ENCODE assay signal across 8 cellular contexts in the genomic region with DNA sequence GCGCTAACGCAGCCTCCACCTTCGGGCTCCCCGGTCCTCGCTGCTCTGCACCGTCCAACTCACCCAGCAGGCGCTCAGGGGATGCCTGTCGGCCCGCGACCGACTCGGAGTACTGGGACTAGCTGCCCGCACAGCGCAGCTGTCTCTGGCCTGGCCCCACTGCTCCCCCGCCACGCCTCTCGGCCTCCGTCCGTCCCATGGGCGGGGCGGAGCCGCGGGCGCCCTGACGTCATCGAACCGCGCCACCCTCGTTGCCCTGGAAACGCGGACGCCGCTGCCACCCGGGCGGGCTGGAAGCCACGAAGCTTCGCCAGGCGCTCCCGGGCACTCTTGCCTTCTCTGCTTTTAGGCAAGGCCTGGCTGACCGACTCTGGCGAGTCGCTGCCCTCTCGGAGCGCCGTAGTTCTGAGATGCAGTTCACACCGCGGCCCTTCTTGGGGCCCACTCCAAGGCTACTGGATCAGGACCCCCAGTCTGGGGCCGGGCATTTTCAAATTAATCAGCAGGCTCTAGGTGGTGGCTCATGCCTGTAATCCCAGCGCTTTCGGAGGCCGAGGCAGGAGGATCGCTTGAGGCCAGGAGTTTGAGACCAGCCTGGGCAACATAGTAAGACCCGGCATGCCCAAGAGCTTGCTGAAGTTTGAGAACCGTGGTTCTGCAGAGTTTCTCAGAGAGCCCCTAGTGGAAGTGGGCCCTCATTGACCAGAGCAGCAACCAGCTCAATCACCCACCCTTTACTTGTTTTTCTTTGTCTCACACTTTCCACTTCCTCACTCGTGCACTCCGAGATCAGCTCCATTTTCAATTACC. TPM values are rescaled to one million over a fixed set of nuclear protein-coding genes. Genes with fewer than 3 reads are reported as not detected.
DNase-seq lines count a peak whose midpoint lies in the region; TF ChIP-seq lines count a peak whose summit lies in the region.

No MANE protein-coding gene starts in this region.

- H3K27ac Mint-ChIP-seq in H9 (peak overlapping the region in 1 of 3 experiments; percentile 93; a peak in 2 of 7 replicates), neural progenitor cell (no peak overlapping the region)

- H3K27me3 Mint-ChIP-seq in H9 (ENCODE audit: low read depth) (peaks cover 14% of the 10 kb centered on the region), neural progenitor cell (ENCODE audit: insufficient read depth, low read depth) (peaks cover 2% of the 10 kb centered on the region)

- no CpG with 5 or more reads among the region's 56 CpGs for WGBS in H9 (ENCODE audit: extremely low coverage, insufficient read length, low lambda C conversion rate)

- H3K4me3 Mint-ChIP-seq in H9 (peak overlapping the region; percentile 91 to 95), neural progenitor cell (peak overlapping the region; percentile 95)

- no peak overlapping the region for H3K56ac ChIP-seq in H9 (ENCODE audit: insufficient read length, low read depth, low read length)

- H3K23ac ChIP-seq in H9 (ENCODE audit: insufficient read length, low read depth, low read length) = no peak overlapping the region

- peak overlapping the region; percentile 23 for H3K4me2 ChIP-seq in H9 (ENCODE audit: insufficient read depth, insufficient read length, low read length)
- peak overlapping the region; percentile 82 for H3K4me2 ChIP-seq in Loucy (ENCODE audit: low read depth, low read length, poor library complexity, severe bottlenecking)
- peak overlapping the region; percentile 95 for H3K4me2 ChIP-seq in neural progenitor cell

- H3K4ac ChIP-seq in H9 (ENCODE audit: low read depth, low read length) = no peak overlapping the region

- no peak overlapping the region for H2BK5ac ChIP-seq in H9 (ENCODE audit: insufficient read length, low read length)

- H3K9me3 Mint-ChIP-seq in H9 = no peaks in the 10 kb centered on the region
- H3K9me3 Mint-ChIP-seq in neural progenitor cell = no peaks in the 10 kb centered on the region

- H3K27ac ChIP-seq in H9 (ENCODE audit: insufficient read length, low read depth, low read length) (no peak overlapping the region), neural progenitor cell (no peak overlapping the region)

- H4K5ac ChIP-seq in H9 (ENCODE audit: insufficient read length, low read depth, low read length) = no peak overlapping the region

- no peak overlapping the region for H2AFZ ChIP-seq in H9 (ENCODE audit: low read length)
- H2AFZ ChIP-seq in Loucy (ENCODE audit: low read length) = peak overlapping the region; percentile 94
- H2AFZ ChIP-seq in neural progenitor cell (replicated peaks) = peak overlapping the region; percentile 61

- no peaks in the 10 kb centered on the region for H3K9me2 ChIP-seq in Loucy (replicated peaks; ENCODE audit: low read depth, low read length)

- H2BK15ac ChIP-seq in H9 (ENCODE audit: low read depth, low read length) = no peak overlapping the region

- peaks cover 10 to 19% of the 10 kb centered on the region in 2 experiments for H3K4me1 Mint-ChIP-seq in H9
- H3K4me1 Mint-ChIP-seq in neural progenitor cell = peaks cover 13% of the 10 kb centered on the region

- no peak overlapping the region for H3K9ac ChIP-seq in H9 (ENCODE audit: extremely low read depth, insufficient read length, low read length)
- peak overlapping the region; percentile 89 for H3K9ac ChIP-seq in Loucy (ENCODE audit: low read depth, low read length, poor library complexity, severe bottlenecking)
- no peak overlapping the region for H3K9ac ChIP-seq in neural progenitor cell

- H3K79me2 ChIP-seq in H9 (ENCODE audit: insufficient read depth, low read length) (no peaks in the 10 kb centered on the region), Loucy (ENCODE audit: insufficient read depth, low read length) (peaks cover 6% of the 10 kb centered on the region; the same call in 1 of the 2 replicates), neural progenitor cell (ENCODE audit: low read depth) (no peaks in the 10 kb centered on the region)

- no peak overlapping the region for H2BK120ac ChIP-seq in H9 (ENCODE audit: low read depth, low read length, poor library complexity, severe bottlenecking)

- no peak overlapping the region for H2AK5ac ChIP-seq in H9 (ENCODE audit: insufficient read length, low read length)

- no peak overlapping the region for H3K18ac ChIP-seq in H9 (ENCODE audit: insufficient read length, low read depth, low read length)

- no peaks in the 10 kb centered on the region; a peak in 1 of 7 replicates for H3K36me3 Mint-ChIP-seq in H9 (ENCODE audit: insufficient read depth in 1 of 3, low read depth in 3 of 3)
- H3K36me3 Mint-ChIP-seq in neural progenitor cell = no peaks in the 10 kb centered on the region

- H3F3A ChIP-seq in Loucy (ENCODE audit: low read depth) = no peaks in the 10 kb centered on the region
- peaks cover 1% of the 10 kb centered on the region for H3F3A ChIP-seq in neural progenitor cell (ENCODE audit: low read depth)

- H3K9me3 ChIP-seq in H9 (ENCODE audit: control insufficient read depth, low read depth, low read length) (no peaks in the 10 kb centered on the region), Loucy (ENCODE audit: insufficient read depth, low read depth, low read length) (no peaks in the 10 kb centered on the region), neural progenitor cell (ENCODE audit: low read depth) (no peaks in the 10 kb centered on the region)

- peak; percentile 57; the same call in 2 of the 3 replicates for TF ChIP-seq CTCF in H9 (conservative IDR thresholded peaks at IDR 0.05)
- peak; percentile 57 for TF ChIP-seq CTCF in Loucy (conservative IDR thresholded peaks at IDR 0.05; ENCODE audit: low read length)
- TF ChIP-seq CTCF in fibroblast of villous mesenchyme (IDR thresholded peaks at IDR 0.05; ENCODE audit: insufficient read depth, low read depth, low read length) = peak; percentile 56
- peak; percentile 48 for TF ChIP-seq CTCF in neural progenitor cell (IDR thresholded peaks at IDR 0.05)

- H3T11ph ChIP-seq in H9 (ENCODE audit: low read length) = no peak overlapping the region

- no peak overlapping the region for H4K91ac ChIP-seq in H9 (ENCODE audit: insufficient read length, low read depth, low read length)

- H3K36me3 ChIP-seq in Loucy (ENCODE audit: insufficient read depth, low read length) = no peaks in the 10 kb centered on the region
- H3K36me3 ChIP-seq in neural progenitor cell = no peaks in the 10 kb centered on the region

- DNase-seq in GM04503 (ENCODE audit: low read depth) = peak; percentile 29
- peak; percentile 92 for DNase-seq in H9
- peak; percentile 54 to 59 for DNase-seq in SHP77 (lab: John Stamatoyannopoulos, UW)
- peak; percentile 87 for DNase-seq in activated gamma-delta T cell (lab: John Stamatoyannopoulos, UW)
- peak; percentile 88 for DNase-seq in fibroblast of villous mesenchyme (ENCODE audit: low read depth)
- peak; percentile 96 for DNase-seq in neural progenitor cell (ENCODE audit: low spot score)
- DNase-seq in stromal cell of bone marrow (ENCODE audit: low read depth) = peak; percentile 69

- no peaks in the 10 kb centered on the region for H4K20me1 ChIP-seq in H9 (ENCODE audit: control insufficient read depth, insufficient read depth, insufficient read length)
- no peaks in the 10 kb centered on the region for H4K20me1 ChIP-seq in Loucy (ENCODE audit: insufficient read depth, low read length, poor library complexity, severe bottlenecking)
- no peaks in the 10 kb centered on the region for H4K20me1 ChIP-seq in neural progenitor cell (ENCODE audit: low read depth)

- no peak overlapping the region for H4K8ac ChIP-seq in H9 (replicated peaks; ENCODE audit: insufficient read length, low read depth, low read length)

- H3K4me1 ChIP-seq in H9 (ENCODE audit: insufficient read depth, low read length) (no peaks in the 10 kb centered on the region), Loucy (ENCODE audit: insufficient read depth, low read length, poor library complexity, severe bottlenecking) (peaks cover 7% of the 10 kb centered on the region), neural progenitor cell (peaks cover 4% of the 10 kb centered on the region)

- no peak overlapping the region for H3K14ac ChIP-seq in H9 (ENCODE audit: insufficient read depth, low read length)

- H3K4me3 ChIP-seq in Loucy (ENCODE audit: low read length, poor library complexity, severe bottlenecking) (peak overlapping the region; percentile 92), fibroblast of villous mesenchyme (ENCODE audit: low read depth, low read length) (peak overlapping the region; percentile 80), neural progenitor cell (peak overlapping the region; percentile 71)

- H2BK12ac ChIP-seq in H9 (ENCODE audit: insufficient read length, low read depth, low read length) = no peak overlapping the region

- H3K23me2 ChIP-seq in H9 (ENCODE audit: insufficient read length, low read depth, low read length, poor library complexity, severe bottlenecking) = no peaks in the 10 kb centered on the region

- no peaks in the 10 kb centered on the region for H3K79me1 ChIP-seq in H9 (ENCODE audit: insufficient read depth, low read depth, low read length, poor library complexity, severe bottlenecking)

- no peaks in the 10 kb centered on the region for H3K27me3 ChIP-seq in H9 (ENCODE audit: insufficient read depth, low read length)
- no peaks in the 10 kb centered on the region for H3K27me3 ChIP-seq in Loucy (ENCODE audit: insufficient read depth, low read length, poor library complexity, severe bottlenecking)
- H3K27me3 ChIP-seq in neural progenitor cell = no peaks in the 10 kb centered on the region

- H2BK20ac ChIP-seq in H9 (ENCODE audit: low read depth, low read length, poor library complexity, severe bottlenecking) = no peak overlapping the region

RNA-seq across cellular contexts. Expression of gene ACOX3, which starts 12.0 kb away (rescaled TPM):
- total RNA-seq in H9 (2021) (13.1 and 13.8 TPM in 2 replicates), fibroblast of villous mesenchyme (26.8 and 32.5 TPM in 2 replicates), neural progenitor cell (ENCODE audit: low replicate concordance) (14.0 and 20.1 TPM in 2 replicates)

RNA-seq across cellular contexts. Expression of gene TRMT44, which starts 12.1 kb away (rescaled TPM):
- total RNA-seq in H9 (2021) = 22.8 and 28.3 TPM in 2 replicates
- total RNA-seq in fibroblast of villous mesenchyme = 17.4 and 19.4 TPM in 2 replicates
- 19.9 and 24.2 TPM in 2 replicates for total RNA-seq in neural progenitor cell (ENCODE audit: low replicate concordance)

Comparison
In these comparisons a context has a peak if more than half of its experiments do, and no peak if none do; other contexts are left out.
1. DNase-seq: peak in every context shown above with its lines; median percentile 96 in neural progenitor cell; 92 in H9; 88 in fibroblast of villous mesenchyme; 87 in activated gamma-delta T cell; 69 in stromal cell of bone marrow; 56 in SHP77; 29 in GM04503.
2. H3K4me2 ChIP-seq: peak in every context shown above with its lines; median percentile 95 in neural progenitor cell; 82 in Loucy; 23 in H9.